Comparison of ENCODE assay signal across 25 cellular contexts in genomic region chr12:11677752-11678151, GRCh38.
"Had no signal": no experiment of that assay in that cellular context is flagged by ENCODE, and none has a peak within 500 bp of the region (broad histone marks: within the 10 kb centered on the region; RNA-seq: fewer than 3 reads in every experiment).

No MANE protein-coding gene starts in this region.

- FAIRE-seq: bronchial epithelial cell had no signal

- H3K27ac ChIP-seq: adrenal gland, Peyer's patch, RWPE1 had no signal

- H3K27me3 ChIP-seq: adrenal gland, Peyer's patch had no signal

- H3K36me3 ChIP-seq: adrenal gland, Peyer's patch had no signal

- DNase-seq: activated CD4-positive, alpha-beta T cell treated with anti-CD3 and anti-CD28 coated beads for 48 hours; activated CD4-positive, alpha-beta T cell treated with anti-CD3 and anti-CD28 coated beads, Interleukin-2, amount 50 U/mL, for 4 hours; activated CD4-positive, CD25-positive, alpha-beta regulatory T cell treated with anti-CD3 and anti-CD28 coated beads, Interleukin-2, amount 50 U/mL, for 72 hours; activated CD8-positive, alpha-beta memory T cell treated with anti-CD3 and anti-CD28 coated beads, Interleukin-2, amount 50 U/mL, for 48 hours; activated CD8-positive, alpha-beta T cell treated with anti-CD3 and anti-CD28 coated beads, Interleukin-2, amount 10 ng/mL, durations not matched to agents 7 days and 5 days; activated naive CD4-positive, alpha-beta T cell treated with anti-CD3 and anti-CD28 coated beads, Interleukin-2, amount 50 U/mL, for 16 hours; activated naive CD8-positive, alpha-beta T cell treated with anti-CD3 and anti-CD28 coated beads, Interleukin-2, amount 10 ng/mL, durations not matched to agents 7 days and 5 days; activated T-cell treated with anti-CD3 and anti-CD28 coated beads, Interleukin-2, amount 50 U/mL, for 1 hour; adrenal gland; KG1; NCI-H1048; NCI-H1417; NCI-H1694 treated with DMSO at 0.1 percent for 48 hours; NCI-H2081 treated with DMSO at 0.1 percent for 48 hours; NCI-H2171 treated with DMSO at 0.1 percent for 48 hours; NCI-H226; Peyer's patch; SHP77 treated with DMSO at 0.1 percent for 48 hours; T-helper 9 cell had no signal

- H3K27me3 Mint-ChIP-seq: activated naive CD8-positive, alpha-beta T cell treated with anti-CD3 and anti-CD28 coated beads, Interleukin-2, amount 10 ng/mL, durations not matched to agents 7 days and 5 days; central memory CD8-positive, alpha-beta T cell; IgD-negative memory B cell had no signal

- H3K9me3 Mint-ChIP-seq: central memory CD8-positive, alpha-beta T cell; IgD-negative memory B cell had no signal

- H3K4me3 ChIP-seq: adrenal gland, Peyer's patch had no signal

- ATAC-seq: activated CD8-positive, alpha-beta T cell treated with anti-CD3 and anti-CD28 coated beads, Interleukin-2, amount 10 ng/mL, durations not matched to agents 7 days and 5 days; WTC11 had no signal

- H3K27ac Mint-ChIP-seq: activated CD8-positive, alpha-beta T cell treated with anti-CD3 and anti-CD28 coated beads, Interleukin-2, amount 10 ng/mL, durations not matched to agents 7 days and 5 days; activated naive CD8-positive, alpha-beta T cell treated with anti-CD3 and anti-CD28 coated beads, Interleukin-2, amount 10 ng/mL, durations not matched to agents 7 days and 5 days; T-helper 1 cell treated with Interleukin-12 subunit alpha and Interleukin-12 subunit beta and Interleukin-4 antibody, amounts not matched to agents 30 μg/mL and 1 μg/mL, for 36 hours; WTC11 had no signal

- H3K9me3 ChIP-seq: adrenal gland, Peyer's patch had no signal

- H3K4me3 Mint-ChIP-seq: activated CD8-positive, alpha-beta T cell treated with anti-CD3 and anti-CD28 coated beads, Interleukin-2, amount 10 ng/mL, durations not matched to agents 7 days and 5 days; activated naive CD8-positive, alpha-beta T cell treated with anti-CD3 and anti-CD28 coated beads, Interleukin-2, amount 10 ng/mL, durations not matched to agents 7 days and 5 days; central memory CD8-positive, alpha-beta T cell; IgD-negative memory B cell; T-helper 1 cell treated with Interleukin-12 subunit alpha and Interleukin-12 subunit beta and Interleukin-4 antibody, amounts not matched to agents 30 μg/mL and 1 μg/mL, for 36 hours; WTC11 had no signal
